19 cellular contexts compared by ENCODE assay signal in the genomic region with DNA sequence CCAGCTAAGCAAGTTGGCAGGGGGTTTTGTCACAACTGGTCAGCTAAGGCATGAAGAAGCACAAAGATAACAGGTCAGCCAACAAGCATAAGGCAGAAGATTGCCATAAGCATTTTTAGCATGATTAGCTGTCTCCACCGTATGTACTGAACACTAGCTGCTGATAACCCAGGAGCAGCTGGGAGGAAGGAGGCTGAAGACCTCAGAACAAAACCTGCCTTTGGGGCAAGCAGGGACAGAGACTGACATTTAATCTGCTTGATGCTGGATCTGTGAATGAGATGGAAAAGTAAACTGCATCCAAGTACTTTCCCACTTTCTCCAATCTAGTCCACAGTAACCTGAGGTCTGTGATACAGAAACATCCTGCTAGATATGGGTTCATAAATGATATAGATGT.
"Had no signal": no experiment of that assay in that cellular context is flagged by ENCODE, and none has a peak within 500 bp of the region (broad histone marks: within the 10 kb centered on the region; RNA-seq: fewer than 3 reads in every experiment).

No MANE protein-coding gene starts in this region.

- H3K9me3 ChIP-seq: heart right ventricle, ovary, right atrium auricular region, stomach, thoracic aorta, transverse colon had no signal

- H3K27ac ChIP-seq: dorsolateral prefrontal cortex, ovary, right atrium auricular region, stomach, thoracic aorta, transverse colon had no signal

- H3K4me3 ChIP-seq: ovary, right atrium auricular region, stomach, thoracic aorta, transverse colon had no signal

- DNase-seq: cortex of kidney; dorsolateral prefrontal cortex; effector CD8-positive, alpha-beta T cell; heart right ventricle; hypothalamus; kidney glomerular epithelial cell; natural killer cell; nucleus accumbens; ovary; small intestine; stimulated activated CD4-positive, alpha-beta T cell treated with anti-CD3 and anti-CD28 coated beads, Interleukin-12 subunit alpha, Interleukin-12 subunit beta, amount 100 ng/mL, for 4 hours; stimulated activated naive CD4-positive, alpha-beta T cell; stomach; substantia nigra; transverse colon had no signal

- H3K36me3 ChIP-seq: heart right ventricle, ovary, right atrium auricular region, stomach, thoracic aorta, transverse colon had no signal

- H3K27me3 ChIP-seq: dorsolateral prefrontal cortex, ovary, right atrium auricular region, stomach, transverse colon had no signal

- FAIRE-seq: endometrium, frontal cortex had no signal

- H3K4me1 ChIP-seq: right atrium auricular region, stomach had no signal
